1 cellular context compared by ENCODE assay signal in genomic region chr11:66328307-66329144, GRCh38.
A peak's percentile ranks its signal among the peaks of the same experiment; 100 is the strongest.
TF ChIP-seq lines count a peak whose summit lies in the region.

No MANE protein-coding gene starts in this region.

TF ChIP-seq in HepG2, 621 proteins besides CTCF, POLR2A, EP300 and RAD21 (continued from another document and continues in another):
- TF ChIP-seq CREBL2 (CRISPR knock-in tag; IDR thresholded peaks at IDR 0.05; ENCODE audit: borderline replicate concordance) = no peak
- no peak for TF ChIP-seq NBN (conservative IDR thresholded peaks at IDR 0.05)
- TF ChIP-seq PHF21A (CRISPR knock-in tag; IDR thresholded peaks at IDR 0.05) = peak; percentile 64; the same call in 1 of the 2 replicates
- no peak; the same call in 1 of the 2 replicates for TF ChIP-seq ZNF709 (CRISPR knock-in tag; IDR thresholded peaks at IDR 0.05)
- no peak for TF ChIP-seq ARHGAP35 (CRISPR knock-in tag; IDR thresholded peaks at IDR 0.05; ENCODE audit: borderline replicate concordance)
- TF ChIP-seq TAF1 (CRISPR knock-in tag; IDR thresholded peaks at IDR 0.05) = peak; percentile 50; the same call in 1 of the 2 replicates
- no peak for TF ChIP-seq GTF2F1 (IDR thresholded peaks at IDR 0.05; ENCODE audit: low read length)
- TF ChIP-seq ZNF691 (CRISPR knock-in tag; IDR thresholded peaks at IDR 0.05; ENCODE audit: borderline replicate concordance, low read depth) = peak; percentile 74; the same call in 1 of the 2 replicates
- peak; percentile 38; the same call in 1 of the 2 replicates for TF ChIP-seq ADNP (CRISPR knock-in tag; IDR thresholded peaks at IDR 0.05)
- no peak for TF ChIP-seq SETDB1 (CRISPR knock-in tag; IDR thresholded peaks at IDR 0.05; ENCODE audit: borderline replicate concordance)
- TF ChIP-seq PLRG1 (conservative IDR thresholded peaks at IDR 0.05) = no peak
- no peak for TF ChIP-seq PRPF4 (IDR thresholded peaks at IDR 0.05; ENCODE audit: low read depth, low read length, poor library complexity, severe bottlenecking)
- 0 out of 2 replicates have a peak, but pooled peaks have one; percentile 69 for TF ChIP-seq IRF9 (CRISPR knock-in tag; IDR thresholded peaks at IDR 0.05; ENCODE audit: borderline replicate concordance)
- peak; percentile 68; the same call in 1 of the 2 replicates for TF ChIP-seq TBX2 (CRISPR knock-in tag; IDR thresholded peaks at IDR 0.05; ENCODE audit: borderline replicate concordance)
- no peak for TF ChIP-seq BRF2 (CRISPR knock-in tag; IDR thresholded peaks at IDR 0.05)
- no peak for TF ChIP-seq ZNF737 (CRISPR knock-in tag; IDR thresholded peaks at IDR 0.05; ENCODE audit: borderline replicate concordance)
- TF ChIP-seq DBP (CRISPR knock-in tag; IDR thresholded peaks at IDR 0.05; ENCODE audit: not compliant biosample characterization) = no peak
- no peak for TF ChIP-seq ZNF773 (CRISPR knock-in tag; IDR thresholded peaks at IDR 0.05; ENCODE audit: borderline replicate concordance)
- TF ChIP-seq JDP2 (CRISPR knock-in tag; IDR thresholded peaks at IDR 0.05; ENCODE audit: borderline replicate concordance) = no peak
- no peak for TF ChIP-seq HOXA7 (CRISPR knock-in tag; IDR thresholded peaks at IDR 0.05)
- peak; percentile 46; the same call in 1 of the 2 replicates for TF ChIP-seq ZHX1 (CRISPR knock-in tag; IDR thresholded peaks at IDR 0.05; ENCODE audit: low read depth)
- no peak for TF ChIP-seq ZNF879 (CRISPR knock-in tag; IDR thresholded peaks at IDR 0.05)
- TF ChIP-seq AGO1 (IDR thresholded peaks at IDR 0.05; ENCODE audit: low read depth, low read length, poor library complexity, severe bottlenecking) = no peak
- TF ChIP-seq JUNB (CRISPR knock-in tag; IDR thresholded peaks at IDR 0.05; ENCODE audit: borderline replicate concordance) = no peak; the same call in 1 of the 2 replicates
- peak; percentile 72 for TF ChIP-seq ZKSCAN8 (CRISPR knock-in tag; IDR thresholded peaks at IDR 0.05; ENCODE audit: borderline replicate concordance)
- TF ChIP-seq ZMAT5 (CRISPR knock-in tag; IDR thresholded peaks at IDR 0.05; ENCODE audit: borderline replicate concordance, low read depth) = no peak
- peak; percentile 65; the same call in 1 of the 2 replicates for TF ChIP-seq ZNF614 (CRISPR knock-in tag; IDR thresholded peaks at IDR 0.05; ENCODE audit: borderline replicate concordance)
- TF ChIP-seq ZNF280B (CRISPR knock-in tag; IDR thresholded peaks at IDR 0.05; ENCODE audit: borderline replicate concordance) = peak; percentile 85; the same call in 1 of the 2 replicates
- no peak for TF ChIP-seq KDM5A (IDR thresholded peaks at IDR 0.05; ENCODE audit: borderline replicate concordance, low read length)
- TF ChIP-seq ZEB1 (IDR thresholded peaks at IDR 0.05; ENCODE audit: insufficient replicate concordance, low read depth) = peak; percentile 47
- no peak for TF ChIP-seq POLR2AphosphoS5 (IDR thresholded peaks at IDR 0.05; ENCODE audit: low read depth, low read length)
- peak; percentile 57; the same call in 1 of the 2 replicates for TF ChIP-seq ZNF768 (CRISPR knock-in tag; IDR thresholded peaks at IDR 0.05)
- peak; percentile 60; the same call in 1 of the 2 replicates for TF ChIP-seq PRMT3 (CRISPR knock-in tag; IDR thresholded peaks at IDR 0.05; ENCODE audit: borderline replicate concordance, low read depth)
- TF ChIP-seq ZBTB14 (CRISPR knock-in tag; IDR thresholded peaks at IDR 0.05) = no peak
- no peak for TF ChIP-seq ZNF484 (CRISPR knock-in tag; IDR thresholded peaks at IDR 0.05; ENCODE audit: borderline replicate concordance, low read depth)
- TF ChIP-seq HMGXB3 (CRISPR knock-in tag; IDR thresholded peaks at IDR 0.05; ENCODE audit: borderline replicate concordance) = no peak
- TF ChIP-seq ZNF761 (CRISPR knock-in tag; conservative IDR thresholded peaks at IDR 0.05) = no peak
- TF ChIP-seq NR2F1 (CRISPR knock-in tag; IDR thresholded peaks at IDR 0.05) = no peak
- no peak for TF ChIP-seq PAF1 (CRISPR knock-in tag; IDR thresholded peaks at IDR 0.05)
- no peak for TF ChIP-seq TBP (CRISPR knock-in tag; IDR thresholded peaks at IDR 0.05)
- peak; percentile 83; the same call in 1 of the 2 replicates for TF ChIP-seq YEATS2 (CRISPR knock-in tag; IDR thresholded peaks at IDR 0.05; ENCODE audit: borderline replicate concordance)
- peak; percentile 79 for TF ChIP-seq RXRB (CRISPR knock-in tag; IDR thresholded peaks at IDR 0.05; ENCODE audit: borderline replicate concordance)
- peak; percentile 87 for TF ChIP-seq STAG1 (CRISPR knock-in tag; IDR thresholded peaks at IDR 0.05)
